22 cellular contexts compared by ENCODE assay signal in the genomic region with DNA sequence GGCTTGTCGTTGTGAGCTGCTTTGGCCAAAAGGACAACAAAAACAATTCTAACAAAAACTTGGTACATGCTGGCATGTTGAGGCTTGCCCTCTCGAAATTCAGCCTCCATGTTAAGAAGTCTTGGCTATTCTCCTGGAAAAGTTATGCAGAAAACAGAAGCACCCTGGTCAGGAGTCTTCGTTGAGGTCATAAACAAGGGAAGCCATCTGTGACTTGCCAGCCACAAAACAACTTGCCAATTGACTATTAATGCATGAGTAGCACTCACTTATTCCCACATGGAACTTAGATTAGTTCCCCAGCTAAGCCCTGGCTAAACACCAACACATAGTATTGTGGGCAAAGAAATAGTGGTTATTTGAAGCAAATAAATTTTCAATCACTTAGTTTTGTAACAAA.
DNase-seq lines count a peak whose midpoint lies in the region; TF ChIP-seq lines count a peak whose summit lies in the region.
"Had no signal": no experiment of that assay in that cellular context is flagged by ENCODE, and none has a peak within 500 bp of the region (broad histone marks: within the 10 kb centered on the region; RNA-seq: fewer than 3 reads in every experiment).

No MANE protein-coding gene starts in this region.

- no peaks in the 10 kb centered on the region for H3K36me3 Mint-ChIP-seq in neural progenitor cell
- H3K36me3 Mint-ChIP-seq: activated CD4-positive, alpha-beta memory T cell treated with anti-CD3 and anti-CD28 coated beads for 36 hours had no signal

- H3K4me1 ChIP-seq in neural progenitor cell (no peaks in the 10 kb centered on the region), suprapubic skin (no peaks in the 10 kb centered on the region), esophagus muscularis mucosa (no peaks in the 10 kb centered on the region)
- H3K4me1 ChIP-seq: heart right ventricle, right lobe of liver had no signal

- H4K20me1 ChIP-seq in neural progenitor cell (ENCODE audit: low read depth), result no peaks in the 10 kb centered on the region

- H3K27ac ChIP-seq in neural progenitor cell (no peak overlapping the region), suprapubic skin (no peak overlapping the region), esophagus muscularis mucosa (replicated peaks in 1 of 4) (no peak overlapping the region)
- H3K27ac ChIP-seq: heart right ventricle, KMS-11, right lobe of liver had no signal

- DNase-seq in DMS79 (lab: John Stamatoyannopoulos, UW) (peak; percentile 85), NCI-H446 treated with DMSO at 0.1 percent for 48 hours (lab: John Stamatoyannopoulos, UW) (peak; percentile 89), epithelial cell of proximal tubule (ENCODE audit: low read depth) (peak; percentile 97), neural progenitor cell (ENCODE audit: low spot score) (no peak), suprapubic skin (ENCODE audit: low spot score in 2 of 2) (no peak), esophagus muscularis mucosa (ENCODE audit: extremely low spot score) (no peak), COLO829 (ENCODE audit: low spot score) (no peak)
- DNase-seq: activated B cell treated with CpG ODN at 0.5 μM for 24 hours; activated CD4-positive, alpha-beta memory T cell treated with anti-CD3 and anti-CD28 coated beads for 36 hours; activated gamma-delta T cell treated with Interleukin-2 at 50 U/mL for 16 hours; activated T-cell treated with anti-CD3 and anti-CD28 coated beads for 4 hours; CD4-positive, alpha-beta T cell; DND-41; H7; heart right ventricle; NCI-H1048; NCI-H187 treated with DMSO at 0.1 percent for 48 hours; right lobe of liver; T-helper 9 cell had no signal

- no peak for TF ChIP-seq POLR2A in suprapubic skin (IDR thresholded peaks at IDR 0.05)
- no peak for TF ChIP-seq POLR2A in esophagus muscularis mucosa (IDR thresholded peaks at IDR 0.05; ENCODE audit: low read depth)

- H3K4me3 ChIP-seq in epithelial cell of proximal tubule (ENCODE audit: low read depth, low read length) (no peak overlapping the region), neural progenitor cell (no peak overlapping the region), suprapubic skin (no peak overlapping the region), esophagus muscularis mucosa (no peak overlapping the region)
- H3K4me3 ChIP-seq: heart right ventricle, lung, right lobe of liver had no signal

- H3K9ac ChIP-seq in neural progenitor cell, result no peak overlapping the region
- H3K9ac ChIP-seq: KMS-11 had no signal

- TF ChIP-seq CTCF in epithelial cell of proximal tubule (conservative IDR thresholded peaks at IDR 0.05; ENCODE audit: low read depth, low read length), result no peak
- TF ChIP-seq CTCF in neural progenitor cell (IDR thresholded peaks at IDR 0.05), result no peak
- TF ChIP-seq CTCF in suprapubic skin (IDR thresholded peaks at IDR 0.05), result no peak
- no peak for TF ChIP-seq CTCF in esophagus muscularis mucosa (IDR thresholded peaks at IDR 0.05)

- intact Hi-C loops in esophagus muscularis mucosa (cut with DNase I), result no loop called here

- no peaks in the 10 kb centered on the region for H3K27me3 ChIP-seq in neural progenitor cell
- H3K27me3 ChIP-seq in suprapubic skin, result no peaks in the 10 kb centered on the region
- H3K27me3 ChIP-seq in esophagus muscularis mucosa, result no peaks in the 10 kb centered on the region
- H3K27me3 ChIP-seq: heart right ventricle, right lobe of liver had no signal

- H3F3A ChIP-seq in neural progenitor cell (ENCODE audit: low read depth), result no peaks in the 10 kb centered on the region

- H3K27ac Mint-ChIP-seq in neural progenitor cell, result no peak overlapping the region
- H3K27ac Mint-ChIP-seq: activated B cell treated with CpG ODN at 0.5 μM for 24 hours; activated CD4-positive, alpha-beta memory T cell treated with anti-CD3 and anti-CD28 coated beads for 36 hours; CD4-positive, alpha-beta T cell had no signal

- 40% methylated on average over 3 of the region's 3 CpGs for WGBS in suprapubic skin
- WGBS in esophagus muscularis mucosa, result 73% methylated on average over 3 of the region's 3 CpGs

- H3K36me3 ChIP-seq in neural progenitor cell (no peaks in the 10 kb centered on the region), suprapubic skin (no peaks in the 10 kb centered on the region), esophagus muscularis mucosa (no peaks in the 10 kb centered on the region)
- H3K36me3 ChIP-seq: heart right ventricle, right lobe of liver had no signal

- H3K27me3 Mint-ChIP-seq in neural progenitor cell (ENCODE audit: insufficient read depth, low read depth), result no peaks in the 10 kb centered on the region
- H3K27me3 Mint-ChIP-seq: activated B cell treated with CpG ODN at 0.5 μM for 24 hours; activated CD4-positive, alpha-beta memory T cell treated with anti-CD3 and anti-CD28 coated beads for 36 hours; CD4-positive, alpha-beta T cell; central memory CD8-positive, alpha-beta T cell had no signal

- H3K4me3 Mint-ChIP-seq in neural progenitor cell, result no peak overlapping the region
- H3K4me3 Mint-ChIP-seq: activated B cell treated with CpG ODN at 0.5 μM for 24 hours; activated CD4-positive, alpha-beta memory T cell treated with anti-CD3 and anti-CD28 coated beads for 36 hours; CD4-positive, alpha-beta T cell; central memory CD8-positive, alpha-beta T cell had no signal

- H3K4me2 ChIP-seq in neural progenitor cell, result no peak overlapping the region
- H3K4me2 ChIP-seq: KMS-11 had no signal

- TF ChIP-seq EP300 in suprapubic skin (IDR thresholded peaks at IDR 0.05), result no peak
- TF ChIP-seq EP300 in esophagus muscularis mucosa (IDR thresholded peaks at IDR 0.05), result no peak

- no peaks in the 10 kb centered on the region for H3K4me1 Mint-ChIP-seq in neural progenitor cell
- H3K4me1 Mint-ChIP-seq: activated B cell treated with CpG ODN at 0.5 μM for 24 hours; central memory CD8-positive, alpha-beta T cell had no signal

- H2AFZ ChIP-seq in neural progenitor cell (replicated peaks), result peak overlapping the region; percentile 91

- no peaks in the 10 kb centered on the region for H3K9me3 Mint-ChIP-seq in neural progenitor cell
- H3K9me3 Mint-ChIP-seq: activated B cell treated with CpG ODN at 0.5 μM for 24 hours; activated CD4-positive, alpha-beta memory T cell treated with anti-CD3 and anti-CD28 coated beads for 36 hours; CD4-positive, alpha-beta T cell; central memory CD8-positive, alpha-beta T cell had no signal

- no peaks in the 10 kb centered on the region for H3K79me2 ChIP-seq in neural progenitor cell (ENCODE audit: low read depth)

- no peaks in the 10 kb centered on the region for H3K9me3 ChIP-seq in neural progenitor cell (ENCODE audit: low read depth)
- H3K9me3 ChIP-seq in suprapubic skin, result no peaks in the 10 kb centered on the region
- no peaks in the 10 kb centered on the region for H3K9me3 ChIP-seq in esophagus muscularis mucosa
- H3K9me3 ChIP-seq: heart right ventricle, right lobe of liver had no signal

Comparison
In these comparisons a context has a peak if more than half of its experiments do, and no peak if none do; other contexts are left out.
1. DNase-seq: peak in DMS79 (single experiment), NCI-H446 treated with DMSO at 0.1 percent for 48 hours (single experiment) and epithelial cell of proximal tubule (single experiment); none in neural progenitor cell (single experiment), suprapubic skin (0 of 2), esophagus muscularis mucosa (single experiment) and COLO829 (single experiment).